Comparison of ENCODE assay signal across 20 cellular contexts in the genomic region with DNA sequence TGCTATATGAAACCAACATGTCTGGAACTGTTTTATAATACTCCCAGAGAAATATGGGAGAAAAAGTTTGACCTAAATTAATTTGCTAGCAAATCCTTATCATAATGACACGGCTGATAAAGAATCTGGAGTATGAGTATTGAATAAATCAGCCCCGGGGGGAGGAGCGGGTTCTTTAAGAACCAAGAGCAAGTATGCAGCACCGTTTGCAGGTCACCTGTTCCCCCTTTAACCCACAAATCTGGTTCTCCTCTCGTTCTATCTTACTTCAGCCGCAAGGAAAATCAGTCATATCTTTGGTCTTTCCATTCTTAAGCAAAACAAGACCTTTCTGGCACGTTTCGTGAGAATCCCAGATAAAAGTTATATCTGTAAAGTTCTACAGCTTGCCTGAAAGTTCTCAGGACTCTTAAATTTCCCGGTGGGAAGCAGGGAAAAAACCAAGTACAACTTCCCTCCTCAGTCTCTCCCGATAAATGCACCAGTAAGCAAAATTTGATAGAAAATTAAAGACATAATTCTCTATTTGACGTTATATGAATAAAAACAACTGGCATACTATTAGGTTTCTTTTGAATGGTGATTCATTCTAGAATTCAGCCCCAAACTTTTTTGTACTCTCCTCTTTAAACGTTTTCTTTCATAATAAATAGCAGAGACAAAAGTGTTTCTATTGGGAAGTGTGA.
"Had no signal": no experiment of that assay in that cellular context is flagged by ENCODE, and none has a peak within 500 bp of the region (broad histone marks: within the 10 kb centered on the region; RNA-seq: fewer than 3 reads in every experiment).

No MANE protein-coding gene starts in this region.

- H3K4me3 Mint-ChIP-seq: activated CD8-positive, alpha-beta memory T cell treated with anti-CD3 and anti-CD28 coated beads, Interleukin-2, amount 10 ng/mL, durations not matched to agents 7 days and 5 days; activated naive CD4-positive, alpha-beta T cell treated with anti-CD3 and anti-CD28 coated beads, Interleukin-2, amount 50 U/mL, for 24 hours; activated T-cell treated with anti-CD3 and anti-CD28 coated beads, Interleukin-2, amount 50 U/mL, for 24 hours; central memory CD8-positive, alpha-beta T cell; immature natural killer cell; naive thymus-derived CD4-positive, alpha-beta T cell; stimulated activated memory B cell treated with anti-CD40 and anti-IgM and Interleukin-4, amounts not matched to agents 10 μg/mL and 1 μg/mL and 100 μg/mL, for 72 hours; T-cell had no signal

- H3K27me3 ChIP-seq: adrenal gland, body of pancreas, neutrophil, thyroid gland had no signal

- H3K4me1 ChIP-seq: adrenal gland, parathyroid adenoma, thyroid gland had no signal

- H3K36me3 Mint-ChIP-seq: activated CD8-positive, alpha-beta memory T cell treated with anti-CD3 and anti-CD28 coated beads, Interleukin-2, amount 10 ng/mL, durations not matched to agents 7 days and 5 days; activated naive CD4-positive, alpha-beta T cell treated with anti-CD3 and anti-CD28 coated beads, Interleukin-2, amount 50 U/mL, for 24 hours; immature natural killer cell; naive thymus-derived CD4-positive, alpha-beta T cell; stimulated activated memory B cell treated with anti-CD40 and anti-IgM and Interleukin-4, amounts not matched to agents 10 μg/mL and 1 μg/mL and 100 μg/mL, for 72 hours; T-cell had no signal

- H3K9me3 Mint-ChIP-seq: activated naive CD4-positive, alpha-beta T cell treated with anti-CD3 and anti-CD28 coated beads, Interleukin-2, amount 50 U/mL, for 24 hours had no signal

- H3K4me3 ChIP-seq: adrenal gland, body of pancreas, mucosa of descending colon, thyroid gland had no signal

- H2AFZ ChIP-seq: parathyroid adenoma had no signal

- ATAC-seq: activated CD8-positive, alpha-beta memory T cell treated with anti-CD3 and anti-CD28 coated beads, Interleukin-2, amount 10 ng/mL, durations not matched to agents 7 days and 5 days; mucosa of descending colon; naive thymus-derived CD4-positive, alpha-beta T cell; stimulated activated memory B cell treated with anti-CD40 and anti-IgM and Interleukin-4, amounts not matched to agents 10 μg/mL and 1 μg/mL and 100 μg/mL, for 72 hours; T-cell had no signal

- H3K27ac ChIP-seq: adrenal gland, body of pancreas, neutrophil, parathyroid adenoma, thyroid gland had no signal

- H3K9ac ChIP-seq: parathyroid adenoma had no signal

- DNase-seq: activated CD4-positive, alpha-beta T cell treated with anti-CD3 and anti-CD28 coated beads for 1 hour; activated CD4-positive, alpha-beta T cell treated with anti-CD3 and anti-CD28 coated beads, Interleukin-2, amount 50 U/mL, for 4 hours; activated CD8-positive, alpha-beta memory T cell treated with anti-CD3 and anti-CD28 coated beads, Interleukin-2, amount 10 ng/mL, durations not matched to agents 7 days and 5 days; activated effector memory CD4-positive, alpha-beta T cell treated with anti-CD3 and anti-CD28 coated beads, Interleukin-2, amount 50 U/mL, for 16 hours; activated T-cell treated with anti-CD3 and anti-CD28 coated beads, Interleukin-2, amount 50 U/mL, for 24 hours; cortex of kidney; effector CD8-positive, alpha-beta T cell; immature natural killer cell; naive thymus-derived CD4-positive, alpha-beta T cell; stimulated activated CD4-positive, alpha-beta T cell treated with anti-CD3 and anti-CD28 coated beads, Interleukin-2, amount 100 ng/mL, for 48 hours; T-cell; thyroid gland had no signal

- H3K27ac Mint-ChIP-seq: activated CD8-positive, alpha-beta memory T cell treated with anti-CD3 and anti-CD28 coated beads, Interleukin-2, amount 10 ng/mL, durations not matched to agents 7 days and 5 days; activated naive CD4-positive, alpha-beta T cell treated with anti-CD3 and anti-CD28 coated beads, Interleukin-2, amount 50 U/mL, for 24 hours; activated T-cell treated with anti-CD3 and anti-CD28 coated beads, Interleukin-2, amount 50 U/mL, for 24 hours; immature natural killer cell; naive thymus-derived CD4-positive, alpha-beta T cell; stimulated activated memory B cell treated with anti-CD40 and anti-IgM and Interleukin-4, amounts not matched to agents 10 μg/mL and 1 μg/mL and 100 μg/mL, for 72 hours; T-cell had no signal

- H3K27me3 Mint-ChIP-seq: activated CD8-positive, alpha-beta memory T cell treated with anti-CD3 and anti-CD28 coated beads, Interleukin-2, amount 10 ng/mL, durations not matched to agents 7 days and 5 days; activated naive CD4-positive, alpha-beta T cell treated with anti-CD3 and anti-CD28 coated beads, Interleukin-2, amount 50 U/mL, for 24 hours; activated T-cell treated with anti-CD3 and anti-CD28 coated beads, Interleukin-2, amount 50 U/mL, for 24 hours; central memory CD8-positive, alpha-beta T cell; naive thymus-derived CD4-positive, alpha-beta T cell; stimulated activated memory B cell treated with anti-CD40 and anti-IgM and Interleukin-4, amounts not matched to agents 10 μg/mL and 1 μg/mL and 100 μg/mL, for 72 hours; T-cell had no signal

- H3K36me3 ChIP-seq: adrenal gland, neutrophil, thyroid gland had no signal

- H3K4me1 Mint-ChIP-seq: activated CD8-positive, alpha-beta memory T cell treated with anti-CD3 and anti-CD28 coated beads, Interleukin-2, amount 10 ng/mL, durations not matched to agents 7 days and 5 days; activated naive CD4-positive, alpha-beta T cell treated with anti-CD3 and anti-CD28 coated beads, Interleukin-2, amount 50 U/mL, for 24 hours; central memory CD8-positive, alpha-beta T cell; immature natural killer cell; naive thymus-derived CD4-positive, alpha-beta T cell; stimulated activated memory B cell treated with anti-CD40 and anti-IgM and Interleukin-4, amounts not matched to agents 10 μg/mL and 1 μg/mL and 100 μg/mL, for 72 hours; T-cell had no signal

- H3K9me3 ChIP-seq: adrenal gland, body of pancreas, mucosa of descending colon, neutrophil, thyroid gland had no signal

- H3K79me2 ChIP-seq: parathyroid adenoma had no signal
